In genomic region chr7:5689118-5689517, GRCh38 we compare ENCODE assay signal across 1 cellular context.
TF ChIP-seq lines count a peak whose summit lies in the region.

No MANE protein-coding gene starts in this region.

TF ChIP-seq in WTC11, 78 proteins besides CTCF, POLR2A, EP300 and RAD21 (continued from another document):
- TF ChIP-seq HMGXB4 (CRISPR knock-in tag; IDR thresholded peaks at IDR 0.05) (no peak), PREB (CRISPR knock-in tag; IDR thresholded peaks at IDR 0.05; ENCODE audit: borderline replicate concordance) (no peak)
